In genomic region chr9:37004424-37004935, GRCh38 we compare ENCODE assay signal across 18 cellular contexts. TPM values are rescaled to one million over a fixed set of nuclear protein-coding genes. Genes with fewer than 3 reads are reported as not detected.
DNase-seq lines count a peak whose midpoint lies in the region; ATAC-seq and TF ChIP-seq lines count a peak whose summit lies in the region.
"Had no signal": no experiment of that assay in that cellular context is flagged by ENCODE, and none has a peak within 500 bp of the region (broad histone marks: within the 10 kb centered on the region; RNA-seq: fewer than 3 reads in every experiment).

No MANE protein-coding gene starts in this region.

- no peak overlapping the region for H3K27ac Mint-ChIP-seq in Calu3 (ENCODE audit: unreplicated experiment)
- H3K27ac Mint-ChIP-seq: activated T-cell treated with anti-CD3 and anti-CD28 coated beads, Interleukin-2, amount 50 U/mL, for 24 hours; dendritic cell treated with granulocyte-macrophage colony-stimulating factor and Interleukin-4, amounts not matched to agents 40 ng/mL and 50 ng/mL, for 4 days had no signal

- H3K4me3 Mint-ChIP-seq in Calu3 (ENCODE audit: low read depth, unreplicated experiment) = no peak overlapping the region
- H3K4me3 Mint-ChIP-seq: activated T-cell treated with anti-CD3 and anti-CD28 coated beads, Interleukin-2, amount 50 U/mL, for 24 hours; dendritic cell treated with granulocyte-macrophage colony-stimulating factor and Interleukin-4, amounts not matched to agents 40 ng/mL and 50 ng/mL, for 4 days had no signal

- H3K36me3 ChIP-seq in BLaER1 (peaks cover 97% of the 10 kb centered on the region), left lung (no peaks in the 10 kb centered on the region)
- H3K36me3 ChIP-seq: vagina had no signal

- H3K9me3 ChIP-seq in BLaER1 (no peaks in the 10 kb centered on the region), left lung (no peaks in the 10 kb centered on the region)
- H3K9me3 ChIP-seq: vagina had no signal

- H3K4me2 ChIP-seq in BLaER1 = peak overlapping the region; percentile 93

- H4K20me1 ChIP-seq in BLaER1 = peaks cover 100% of the 10 kb centered on the region

- H3K4me1 Mint-ChIP-seq in Calu3 (ENCODE audit: low read depth, unreplicated experiment) = no peaks in the 10 kb centered on the region

- H3K36me3 Mint-ChIP-seq in Calu3 (ENCODE audit: insufficient read depth, unreplicated experiment) = no peaks in the 10 kb centered on the region

- TF ChIP-seq CTCF in Calu3 (IDR thresholded peaks at IDR 0.05; ENCODE audit: unreplicated experiment) (no peak), left lung (IDR thresholded peaks at IDR 0.05) (no peak)

- H3K27ac ChIP-seq in BLaER1 (peak overlapping the region; percentile 16; the same call in 1 of the 2 replicates), left lung (no peak overlapping the region)
- H3K27ac ChIP-seq: vagina had no signal

- intact Hi-C loops in Calu3 (cut with micrococcal nuclease; ENCODE audit: unreplicated experiment) = no loop called here
- intact Hi-C loops in left lung (cut with DNase I) = no loop called here

- H3K9ac ChIP-seq in BLaER1 = peak overlapping the region; percentile 3; the same call in 1 of the 2 replicates

- H3K9me3 Mint-ChIP-seq in Calu3 (ENCODE audit: low read depth, unreplicated experiment) = no peaks in the 10 kb centered on the region
- H3K9me3 Mint-ChIP-seq: activated T-cell treated with anti-CD3 and anti-CD28 coated beads, Interleukin-2, amount 50 U/mL, for 24 hours; dendritic cell treated with granulocyte-macrophage colony-stimulating factor and Interleukin-4, amounts not matched to agents 40 ng/mL and 50 ng/mL, for 4 days had no signal

- BruUV-seq in Calu3 (replicated peaks; lab: Mats Ljungman, UMichigan) = no TSS peak

- H3K27me3 ChIP-seq in BLaER1 (peaks cover 45% of the 10 kb centered on the region), left lung (peaks cover 58 to 98% of the 10 kb centered on the region in 2 donors)
- H3K27me3 ChIP-seq: vagina had no signal

- no peak overlapping the region for H3K4me3 ChIP-seq in BLaER1
- no peak overlapping the region for H3K4me3 ChIP-seq in left lung
- H3K4me3 ChIP-seq: vagina had no signal

- peaks cover 98% of the 10 kb centered on the region for H3K4me1 ChIP-seq in BLaER1
- H3K4me1 ChIP-seq in left lung = no peaks in the 10 kb centered on the region
- H3K4me1 ChIP-seq: vagina had no signal

- H3K27me3 Mint-ChIP-seq in Calu3 (ENCODE audit: unreplicated experiment) = peaks cover 22% of the 10 kb centered on the region

- CTCF ChIA-PET in Calu3 (lab: Charles Lee) = no interaction called here

- ATAC-seq in GM18520 (IDR thresholded peaks at IDR 0.05; ENCODE audit: unreplicated experiment) (peak; percentile 25), HG02623 (IDR thresholded peaks at IDR 0.05; ENCODE audit: unreplicated experiment) (peak; percentile 29), GM19463 (IDR thresholded peaks at IDR 0.05; ENCODE audit: unreplicated experiment) (no peak), left lung (no peak)
- ATAC-seq: activated CD4-positive, CD25-positive, alpha-beta regulatory T cell treated with anti-CD3 and anti-CD28 coated beads, Interleukin-2, amount 50 U/mL, for 24 hours had no signal

- DNase-seq in NCI-H2029 treated with DMSO at 0.1 percent for 48 hours (lab: John Stamatoyannopoulos, UW) = peak; percentile 56
- DNase-seq in Calu3 = no peak
- DNase-seq in UCSD-AML1 (lab: John Stamatoyannopoulos, UW; ENCODE audit: unreplicated experiment) = no peak
- no peak for DNase-seq in left lung
- DNase-seq: activated T-cell treated with anti-CD3 and anti-CD28 coated beads, Interleukin-2, amount 50 U/mL, for 24 hours; amygdala; mesendoderm; NCI-H1105; stimulated activated CD4-positive, alpha-beta T cell treated with anti-CD3 and anti-CD28 coated beads, Interleukin-15, amount 100 ng/mL, for 24 hours had no signal

RNA-seq across cellular contexts. Expression of gene PAX5, which starts 29.6 kb away (rescaled TPM):
- not detected in 2 replicates for total RNA-seq in Calu3 (2022)
- total RNA-seq in left lung = under 1 TPM; 0.03 to 0.65 TPM
- total RNA-seq: fibroblast of lung, HT1080 had no signal

Comparison
In these comparisons a context has a peak if more than half of its experiments do, and no peak if none do; other contexts are left out.
1. ATAC-seq: peak in GM18520 (single experiment) and HG02623 (single experiment); none in GM19463 (single experiment) and left lung (single experiment).